1 cellular context compared by ENCODE assay signal in genomic region chr16:79165541-79165940, GRCh38.
TF ChIP-seq lines count a peak whose summit lies in the region.

No MANE protein-coding gene starts in this region.

TF ChIP-seq in GM23338, 12 proteins besides CTCF, POLR2A, EP300 and RAD21 (continued from another document):
- TF ChIP-seq ZNF462 (CRISPR knock-in tag; IDR thresholded peaks at IDR 0.05): no peak
- no peak for TF ChIP-seq JUNB (IDR thresholded peaks at IDR 0.05; ENCODE audit: unreplicated experiment)
- no peak for TF ChIP-seq ZNF114 (CRISPR knock-in tag; IDR thresholded peaks at IDR 0.05)
